Comparison of ENCODE assay signal across 18 cellular contexts in the genomic region with DNA sequence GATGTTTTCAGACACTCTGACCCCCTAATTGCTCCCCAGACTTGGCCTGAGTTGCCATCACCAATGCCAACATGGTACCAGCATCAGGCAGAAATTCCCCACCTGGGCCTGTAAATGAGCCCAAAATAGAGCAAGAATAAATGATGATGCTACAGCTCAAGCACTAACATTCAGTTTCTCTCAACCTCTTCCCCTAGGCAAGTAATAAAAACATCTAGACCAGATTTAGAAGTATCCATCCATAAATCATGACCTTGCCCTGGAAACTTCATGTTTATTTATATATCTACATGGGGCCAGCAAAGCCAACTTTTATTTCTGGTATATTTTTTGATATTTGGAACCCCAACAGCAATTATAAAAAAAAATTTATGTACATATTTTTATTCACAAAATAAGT.
"Had no signal": no experiment of that assay in that cellular context is flagged by ENCODE, and none has a peak within 500 bp of the region (broad histone marks: within the 10 kb centered on the region; RNA-seq: fewer than 3 reads in every experiment).

No MANE protein-coding gene starts in this region.

- H3K27me3 ChIP-seq: cardiac muscle cell, foreskin keratinocyte, hepatocyte, right atrium auricular region, testis, upper lobe of left lung had no signal

- H3K4me2 ChIP-seq: hepatocyte had no signal

- H2AFZ ChIP-seq: hepatocyte, parathyroid adenoma had no signal

- H3K4me3 ChIP-seq: cardiac muscle cell, hepatocyte, lung, right atrium auricular region, testis, upper lobe of left lung had no signal

- H3K4me1 ChIP-seq: foreskin keratinocyte, parathyroid adenoma, testis, upper lobe of left lung had no signal

- H3K27ac ChIP-seq: cardiac muscle cell, foreskin keratinocyte, hepatocyte, parathyroid adenoma, right atrium auricular region, testis, upper lobe of left lung had no signal

- H3K9me3 ChIP-seq: right atrium auricular region, testis, upper lobe of left lung had no signal

- H3K36me3 ChIP-seq: cardiac muscle cell, right atrium auricular region, upper lobe of left lung had no signal

- H3K9ac ChIP-seq: parathyroid adenoma had no signal

- DNase-seq: effector memory CD8-positive, alpha-beta T cell; foreskin keratinocyte; head of caudate nucleus; left colon; left ventricle myocardium superior; mesendoderm; naive thymus-derived CD4-positive, alpha-beta T cell; nephron progenitor cell; stimulated activated CD4-positive, alpha-beta T cell treated with anti-CD3 and anti-CD28 coated beads, Interleukin-4, amount 100 ng/mL, for 1 hour; stimulated activated CD8-positive, alpha-beta memory T cell treated with anti-CD3 and anti-CD28 coated beads, Interleukin-4, amount 100 ng/mL, for 48 hours; stimulated activated naive CD8-positive, alpha-beta T cell treated with anti-CD3 and anti-CD28 coated beads, Interleukin-15, Interleukin-2, amounts not matched to agents 100 U/mL and 50 U/mL, for 24 hours; testis had no signal
